In genomic region chr6:36848658-36849441, GRCh38 we compare ENCODE assay signal across 10 cellular contexts. TPM values are rescaled to one million over a fixed set of nuclear protein-coding genes. Genes with fewer than 3 reads are reported as not detected.
DNase-seq lines count a peak whose midpoint lies in the region; ATAC-seq lines count a peak whose summit lies in the region.
"Had no signal": no experiment of that assay in that cellular context is flagged by ENCODE, and none has a peak within 500 bp of the region (broad histone marks: within the 10 kb centered on the region; RNA-seq: fewer than 3 reads in every experiment).

No MANE protein-coding gene starts in this region.

- H3K9me3 ChIP-seq in right cardiac atrium (ENCODE audit: control insufficient read depth, low read length) = no peaks in the 10 kb centered on the region

- ATAC-seq in right cardiac atrium (peak; percentile 66 to 68), HG02759 (IDR thresholded peaks at IDR 0.05; ENCODE audit: unreplicated experiment) (no peak), GM21367 (IDR thresholded peaks at IDR 0.05; ENCODE audit: unreplicated experiment) (no peak)

- H3K36me3 Mint-ChIP-seq in activated CD4-positive, alpha-beta memory T cell treated with anti-CD3 and anti-CD28 coated beads for 36 hours = peaks cover 38% of the 10 kb centered on the region

- peaks cover 15% of the 10 kb centered on the region for H3K4me1 ChIP-seq in right cardiac atrium (ENCODE audit: control insufficient read depth, insufficient read depth, low read length)

- no peak overlapping the region for H3K4me3 ChIP-seq in right cardiac atrium (ENCODE audit: low read length)

- H3K27me3 Mint-ChIP-seq in activated CD4-positive, alpha-beta memory T cell treated with anti-CD3 and anti-CD28 coated beads for 36 hours = no peaks in the 10 kb centered on the region

- H3K4me1 Mint-ChIP-seq in activated CD4-positive, alpha-beta memory T cell treated with anti-CD3 and anti-CD28 coated beads for 36 hours (ENCODE audit: low read depth) = no peaks in the 10 kb centered on the region

- 14% methylated on average over 26 of the region's 26 CpGs for WGBS in right cardiac atrium

- no peak overlapping the region for H3K4me3 Mint-ChIP-seq in activated CD4-positive, alpha-beta memory T cell treated with anti-CD3 and anti-CD28 coated beads for 36 hours

- peak in 75 of 76 experiments; percentile 47 to 98 (median 95) for DNase-seq in HUDEP-2 (lab: John Stamatoyannopoulos, UW; ENCODE audit: unreplicated experiment in 76 of 76)
- DNase-seq in UCSD-AML1 (lab: John Stamatoyannopoulos, UW; ENCODE audit: unreplicated experiment) = peak; percentile 47
- DNase-seq in right cardiac atrium = peak; percentile 79 to 88 (median 86)
- DNase-seq in retina = peak; percentile 86
- no peak for DNase-seq in activated CD4-positive, alpha-beta memory T cell treated with anti-CD3 and anti-CD28 coated beads for 36 hours
- no peak for DNase-seq in GOT3 (lab: John Stamatoyannopoulos, UW)
- DNase-seq: activated gamma-delta T cell treated with Interleukin-2 at 50 U/mL for 16 hours had no signal

- peak overlapping the region; percentile 91 for H3K27ac ChIP-seq in right cardiac atrium (ENCODE audit: low read length)

- peaks cover 13% of the 10 kb centered on the region for H3K9me3 Mint-ChIP-seq in activated CD4-positive, alpha-beta memory T cell treated with anti-CD3 and anti-CD28 coated beads for 36 hours

- POLR2A ChIA-PET in activated CD4-positive, alpha-beta memory T cell treated with anti-CD3 and anti-CD28 coated beads for 36 hours (lab: Charles Lee) = interaction anchor here (1.1 kb wide), 1 partner anchor 8 kb away, joined by 3 read pairs; no protein-coding TSS in a partner anchor

- intact Hi-C loops in right cardiac atrium (cut with DNase I) = no loop called here
- intact Hi-C loops in activated CD4-positive, alpha-beta memory T cell treated with anti-CD3 and anti-CD28 coated beads for 36 hours (cut with micrococcal nuclease) = no loop called here

- no peaks in the 10 kb centered on the region for H3K27me3 ChIP-seq in right cardiac atrium (ENCODE audit: control insufficient read depth, insufficient read depth)

- H3K27ac Mint-ChIP-seq in activated CD4-positive, alpha-beta memory T cell treated with anti-CD3 and anti-CD28 coated beads for 36 hours = no peak overlapping the region

- CTCF ChIA-PET in activated CD4-positive, alpha-beta memory T cell treated with anti-CD3 and anti-CD28 coated beads for 36 hours (lab: Charles Lee) = interaction anchor here (1.1 to 5.2 kb wide), 5 partner anchors 25 to 234 kb away, joined by 4 to 74 read pairs (median 8); partner anchors contain the start of gene PPIL1

RNA-seq across cellular contexts. Expression of gene CPNE5, which starts 9.6 kb away (rescaled TPM):
- 10 to 100 TPM; 31.7 to 80.9 (median 70.3) TPM for total RNA-seq in right cardiac atrium
- polyA plus RNA-seq in right cardiac atrium = 27.5 TPM
- total RNA-seq in activated CD4-positive, alpha-beta memory T cell treated with anti-CD3 and anti-CD28 coated beads for 36 hours = 1 to 10 TPM; 1.5 to 1.8 TPM
- total RNA-seq: RPMI7951 had no signal

RNA-seq across cellular contexts. Expression of gene PPIL1, which starts 25.8 kb away (rescaled TPM):
- 10 to 100 TPM; 49.4 to 72.4 (median 63.7) TPM for total RNA-seq in right cardiac atrium
- 75.6 TPM for polyA plus RNA-seq in right cardiac atrium
- 10 to 100 TPM; 38.5 to 40.6 TPM for total RNA-seq in activated CD4-positive, alpha-beta memory T cell treated with anti-CD3 and anti-CD28 coated beads for 36 hours

RNA-seq across cellular contexts. Expression of gene C6orf89, which starts 36.9 kb away (rescaled TPM):
- 10 to 100 TPM; 69.4 to 83.9 (median 79.1) TPM for total RNA-seq in right cardiac atrium
- 53.2 TPM for polyA plus RNA-seq in right cardiac atrium
- 10 to 100 TPM; 29.2 to 29.8 TPM for total RNA-seq in activated CD4-positive, alpha-beta memory T cell treated with anti-CD3 and anti-CD28 coated beads for 36 hours

Comparison
In these comparisons a context has a peak if more than half of its experiments do, and no peak if none do; other contexts are left out.
1. DNase-seq: peak in HUDEP-2 (75 of 76), UCSD-AML1 (single experiment), right cardiac atrium (3 of 3) and retina (single experiment); none in activated CD4-positive, alpha-beta memory T cell treated with anti-CD3 and anti-CD28 coated beads for 36 hours (single experiment) and GOT3 (single experiment).
2. ATAC-seq: peak in right cardiac atrium (2 of 2); none in HG02759 (single experiment) and GM21367 (single experiment).
3. RNA of gene CPNE5, which starts 9.6 kb away (total RNA-seq): 31.7 to 80.9 TPM in right cardiac atrium; 1.5 to 1.8 TPM in activated CD4-positive, alpha-beta memory T cell treated with anti-CD3 and anti-CD28 coated beads for 36 hours; every median in the first group is over 10 times any median in the second.